ENCODE assay signal across 22 cellular contexts in the genomic region with DNA sequence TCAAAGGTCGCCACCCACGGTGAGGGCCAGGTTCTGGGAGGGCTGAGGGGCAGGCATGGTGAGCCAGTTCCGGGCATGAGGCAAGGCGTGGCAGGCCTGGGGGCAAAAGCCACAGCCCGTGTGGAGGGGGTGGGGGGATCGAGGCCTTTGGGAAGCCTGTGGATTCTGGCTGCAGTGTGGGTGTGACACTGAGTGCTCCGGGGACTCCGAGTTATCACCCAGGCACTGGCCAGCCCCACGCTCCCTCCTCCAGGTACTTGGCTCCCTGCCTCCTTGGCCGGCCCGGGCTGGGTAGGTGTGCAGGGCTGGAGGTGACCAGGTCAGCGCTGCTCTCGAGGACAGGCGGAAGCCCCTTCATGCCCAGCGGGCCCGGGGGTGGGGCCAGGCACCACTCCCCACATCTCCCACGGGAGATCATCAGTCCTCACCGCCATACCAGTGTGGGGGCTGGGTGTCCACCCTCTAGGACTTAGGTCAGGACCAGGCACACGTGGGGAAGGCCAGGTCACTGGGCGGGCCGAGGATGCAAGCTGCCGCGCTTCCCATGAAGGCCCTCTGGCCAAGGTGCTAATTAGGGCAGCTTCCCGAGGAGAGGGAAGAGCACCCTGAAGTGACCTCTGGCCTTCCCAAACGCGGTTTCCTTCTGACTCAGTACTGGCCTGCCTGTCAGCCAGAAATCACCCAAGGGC. TPM values are rescaled to one million over a fixed set of nuclear protein-coding genes. Genes with fewer than 3 reads are reported as not detected.
DNase-seq lines count a peak whose midpoint lies in the region; ATAC-seq and TF ChIP-seq lines count a peak whose summit lies in the region.
"Had no signal": no experiment of that assay in that cellular context is flagged by ENCODE, and none has a peak within 500 bp of the region (broad histone marks: within the 10 kb centered on the region; RNA-seq: fewer than 3 reads in every experiment).

No MANE protein-coding gene starts in this region.

- ATAC-seq in Right ventricle myocardium superior (ENCODE audit: poor library complexity) = peak; percentile 4
- no peak for ATAC-seq in left cardiac atrium
- peak; percentile 14 for ATAC-seq in naive thymus-derived CD4-positive, alpha-beta T cell
- ATAC-seq in GM19395 (IDR thresholded peaks at IDR 0.05; ENCODE audit: unreplicated experiment) = no peak

- CTCF ChIA-PET in naive thymus-derived CD4-positive, alpha-beta T cell (lab: Charles Lee) = no interaction called here
- CTCF ChIA-PET in Caco-2 (lab: Charles Lee) = no interaction called here

- no peaks in the 10 kb centered on the region for H3K9me3 ChIP-seq in naive thymus-derived CD4-positive, alpha-beta T cell (ENCODE audit: control insufficient read depth in 2 of 3, low read length in 3 of 3)
- H3K9me3 ChIP-seq in Caco-2 = no peaks in the 10 kb centered on the region
- no peaks in the 10 kb centered on the region for H3K9me3 ChIP-seq in adrenal gland (replicated peaks in 1 of 3)
- H3K9me3 ChIP-seq: MG63 had no signal

- no peak for DNase-seq in Right ventricle myocardium superior
- no peak for DNase-seq in left cardiac atrium
- peak; percentile 45 for DNase-seq in kidney tubule cell (ENCODE audit: low spot score)
- no peak for DNase-seq in naive thymus-derived CD4-positive, alpha-beta T cell
- DNase-seq in Caco-2 = no peak
- DNase-seq in adrenal gland = no peak
- no peak for DNase-seq in progenitor cell of endocrine pancreas (ENCODE audit: low spot score, unreplicated experiment)
- DNase-seq: CD8-positive, alpha-beta memory T cell; GF-D8; IMR-90; Karpas-422; MG63; NCI-H1092; NCI-H146; NCI-H2081; NCI-H774 had no signal

- TF ChIP-seq CTCF in Caco-2 (IDR thresholded peaks at IDR 0.05; ENCODE audit: insufficient read depth in 1 of 2, low read depth in 1 of 2, low read length in 1 of 2, severe bottlenecking in 1 of 2, unreplicated experiment in 1 of 2) (no peak), adrenal gland (IDR thresholded peaks at IDR 0.05) (no peak), progenitor cell of endocrine pancreas (IDR thresholded peaks at IDR 0.05; ENCODE audit: unreplicated experiment) (no peak)

- no peak overlapping the region for H3K4me3 Mint-ChIP-seq in naive thymus-derived CD4-positive, alpha-beta T cell
- H3K4me3 Mint-ChIP-seq in Caco-2 (ENCODE audit: unreplicated experiment) = no peak overlapping the region
- no peak overlapping the region for H3K4me3 Mint-ChIP-seq in progenitor cell of endocrine pancreas (ENCODE audit: low read depth)
- H3K4me3 Mint-ChIP-seq: CD8-positive, alpha-beta memory T cell had no signal

- POLR2A ChIA-PET in naive thymus-derived CD4-positive, alpha-beta T cell (lab: Charles Lee) = no interaction called here
- POLR2A ChIA-PET in Caco-2 (lab: Charles Lee) = no interaction called here

- intact Hi-C loops in Right ventricle myocardium superior (cut with DNase I) (no loop called here), left cardiac atrium (cut with DNase I) (loop anchor here in 1 of 2 donors (10.0 kb wide), 1 partner anchor 79 kb away; no protein-coding TSS in a partner anchor), Caco-2 (cut with micrococcal nuclease; ENCODE audit: unreplicated experiment) (no loop called here), adrenal gland (cut with DNase I) (loop anchor here in 1 of 2 donors (10.0 kb wide), 1 partner anchor 79 kb away; no protein-coding TSS in a partner anchor)
- intact Hi-C loops in naive thymus-derived CD4-positive, alpha-beta T cell (cut with micrococcal nuclease) = no loop called here

- H3K27me3 Mint-ChIP-seq in naive thymus-derived CD4-positive, alpha-beta T cell = no peaks in the 10 kb centered on the region
- H3K27me3 Mint-ChIP-seq in Caco-2 (ENCODE audit: insufficient read depth, unreplicated experiment) (no peaks in the 10 kb centered on the region), progenitor cell of endocrine pancreas (no peaks in the 10 kb centered on the region)
- H3K27me3 Mint-ChIP-seq: CD8-positive, alpha-beta memory T cell had no signal

- TF ChIP-seq POLR2A in adrenal gland (IDR thresholded peaks at IDR 0.05) = no peak

- no peaks in the 10 kb centered on the region for H3K27me3 ChIP-seq in naive thymus-derived CD4-positive, alpha-beta T cell (ENCODE audit: control insufficient read depth in 2 of 2, insufficient read depth in 2 of 2, low read length in 2 of 2)
- H3K27me3 ChIP-seq in Caco-2 (replicated peaks; ENCODE audit: control insufficient read depth, insufficient read depth, low read length) (no peaks in the 10 kb centered on the region), adrenal gland (no peaks in the 10 kb centered on the region)
- H3K27me3 ChIP-seq: MG63 had no signal

- peaks cover 0 to 3% (median 0%) of the 10 kb centered on the region in 11 donors for H3K9me3 Mint-ChIP-seq in naive thymus-derived CD4-positive, alpha-beta T cell
- peaks cover 11% of the 10 kb centered on the region for H3K9me3 Mint-ChIP-seq in Caco-2 (ENCODE audit: unreplicated experiment)
- peaks cover 4% of the 10 kb centered on the region for H3K9me3 Mint-ChIP-seq in progenitor cell of endocrine pancreas (ENCODE audit: low read depth)
- H3K9me3 Mint-ChIP-seq: CD8-positive, alpha-beta memory T cell had no signal

- WGBS in adrenal gland, 4 donors = 61 to 83% (median 79%) methylated on average over 9 to 26 of the region's 26 CpGs

- no peaks in the 10 kb centered on the region for H3K4me1 ChIP-seq in naive thymus-derived CD4-positive, alpha-beta T cell (ENCODE audit: control insufficient read depth in 2 of 2, insufficient read depth in 2 of 2, low read length in 2 of 2)
- no peaks in the 10 kb centered on the region for H3K4me1 ChIP-seq in Caco-2
- H3K4me1 ChIP-seq in adrenal gland (replicated peaks in 1 of 2) = peaks cover 8 to 12% of the 10 kb centered on the region in 2 donors

- H3K36me3 Mint-ChIP-seq in naive thymus-derived CD4-positive, alpha-beta T cell = peaks cover 0 to 2% (median 0%) of the 10 kb centered on the region in 5 donors
- H3K36me3 Mint-ChIP-seq in Caco-2 (ENCODE audit: insufficient read depth, unreplicated experiment) (no peaks in the 10 kb centered on the region), progenitor cell of endocrine pancreas (ENCODE audit: insufficient read depth) (no peaks in the 10 kb centered on the region)
- H3K36me3 Mint-ChIP-seq: CD8-positive, alpha-beta memory T cell had no signal

- no peak overlapping the region for H3K4me3 ChIP-seq in naive thymus-derived CD4-positive, alpha-beta T cell (ENCODE audit: low read length)
- no peak overlapping the region for H3K4me3 ChIP-seq in Caco-2 (ENCODE audit: low read depth, low read length)
- no peak overlapping the region for H3K4me3 ChIP-seq in adrenal gland
- H3K4me3 ChIP-seq: MG63 had no signal

- no peaks in the 10 kb centered on the region for H3K36me3 ChIP-seq in naive thymus-derived CD4-positive, alpha-beta T cell (ENCODE audit: control insufficient read depth in 2 of 3, insufficient read depth in 3 of 3, low read length in 3 of 3)
- H3K36me3 ChIP-seq in Caco-2 (ENCODE audit: control insufficient read depth, insufficient read depth, low read length) (no peaks in the 10 kb centered on the region), adrenal gland (replicated peaks in 1 of 2) (no peaks in the 10 kb centered on the region)
- H3K36me3 ChIP-seq: MG63 had no signal

- H3K27ac ChIP-seq in naive thymus-derived CD4-positive, alpha-beta T cell (ENCODE audit: low read depth, low read length) = no peak overlapping the region
- no peak overlapping the region for H3K27ac ChIP-seq in adrenal gland
- H3K27ac ChIP-seq: RWPE1 had no signal

- peaks cover 0 to 3% (median 0%) of the 10 kb centered on the region in 7 donors for H3K4me1 Mint-ChIP-seq in naive thymus-derived CD4-positive, alpha-beta T cell
- H3K4me1 Mint-ChIP-seq in Caco-2 (ENCODE audit: low read depth, unreplicated experiment) = no peaks in the 10 kb centered on the region
- H3K4me1 Mint-ChIP-seq in progenitor cell of endocrine pancreas (ENCODE audit: low read depth) = peaks cover 4% of the 10 kb centered on the region
- H3K4me1 Mint-ChIP-seq: CD8-positive, alpha-beta memory T cell had no signal

- BruUV-seq in Caco-2 (replicated peaks; lab: Mats Ljungman, UMichigan) = no TSS peak

- no peak overlapping the region for H3K27ac Mint-ChIP-seq in naive thymus-derived CD4-positive, alpha-beta T cell
- H3K27ac Mint-ChIP-seq in Caco-2 (ENCODE audit: unreplicated experiment) (no peak overlapping the region), progenitor cell of endocrine pancreas (no peak overlapping the region)
- H3K27ac Mint-ChIP-seq: CD8-positive, alpha-beta memory T cell had no signal

RNA-seq across cellular contexts. Expression of a gene that starts 34.1 kb away (rescaled TPM):
- total RNA-seq in Right ventricle myocardium superior = 2.7 TPM
- 10 to 100 TPM in 1 of 2 donors, 1 to 10 TPM in 1; 3.5 to 12.1 TPM for total RNA-seq in left cardiac atrium
- total RNA-seq in naive thymus-derived CD4-positive, alpha-beta T cell = 1 to 10 TPM in 1 of 5 experiments, under 1 TPM in 3, not detected in 1; 0.16 to 6.4 (median 0.43) TPM
- under 1 TPM; 0.25 to 0.91 TPM for polyA plus RNA-seq in naive thymus-derived CD4-positive, alpha-beta T cell
- total RNA-seq in Caco-2 (2022) = not detected in 2 replicates
- 1 to 10 TPM in 7 of 8 donors, under 1 TPM in 1; 0.06 to 7.0 (median 3.0) TPM for total RNA-seq in adrenal gland
- 1 to 10 TPM; 2.2 to 7.8 (median 5.8) TPM for polyA plus RNA-seq in adrenal gland
- total RNA-seq in progenitor cell of endocrine pancreas = not detected in 2 replicates
- total RNA-seq: A172, H1, NCI-H460 had no signal
- polyA plus RNA-seq: H1 had no signal

RNA-seq across cellular contexts. Expression of a gene that starts 46.8 kb away (rescaled TPM):
- total RNA-seq in Right ventricle myocardium superior (107 TPM), left cardiac atrium (10 to 100 TPM; 63.0 to 89.3 TPM), Caco-2 (2022) (15.8 and 16.7 TPM in 2 replicates), adrenal gland (10 to 100 TPM in 7 of 8 donors, 1 to 10 TPM in 1; 9.6 to 42.4 (median 22.6) TPM), progenitor cell of endocrine pancreas (34.2 and 40.3 TPM in 2 replicates)
- 10 to 100 TPM; 10.8 to 26.8 (median 17.7) TPM for total RNA-seq in naive thymus-derived CD4-positive, alpha-beta T cell
- 1 to 10 TPM; 3.3 to 3.9 TPM for polyA plus RNA-seq in naive thymus-derived CD4-positive, alpha-beta T cell
- polyA plus RNA-seq in adrenal gland = 10 to 100 TPM; 14.6 to 24.8 (median 17.0) TPM

RNA-seq across cellular contexts. Expression of a gene that starts 48.2 kb away (rescaled TPM):
- total RNA-seq in Right ventricle myocardium superior (26.4 TPM), left cardiac atrium (10 to 100 TPM; 11.6 to 14.9 TPM), Caco-2 (2022) (not detected in 2 replicates), adrenal gland (not detected), progenitor cell of endocrine pancreas (not detected in 2 replicates)
- not detected for total RNA-seq in naive thymus-derived CD4-positive, alpha-beta T cell
- polyA plus RNA-seq in naive thymus-derived CD4-positive, alpha-beta T cell = not detected
- not detected for polyA plus RNA-seq in adrenal gland
- total RNA-seq: A172; CD8-positive, alpha-beta memory T cell; H1; IMR-90; NCI-H460 had no signal
- polyA plus RNA-seq: BJ; CD8-positive, alpha-beta memory T cell; H1; IMR-90 had no signal

Comparison
In these comparisons a context has a peak if more than half of its experiments do, and no peak if none do; other contexts are left out.
1. ATAC-seq: peak in Right ventricle myocardium superior (single experiment) and naive thymus-derived CD4-positive, alpha-beta T cell (single experiment); none in left cardiac atrium (0 of 2) and GM19395 (single experiment).
2. RNA of a gene that starts 48.2 kb away (total RNA-seq): 26.4 TPM in Right ventricle myocardium superior (single experiment) and 11.6 to 14.9 TPM in left cardiac atrium; not detected in naive thymus-derived CD4-positive, alpha-beta T cell, not detected in Caco-2, not detected in adrenal gland and not detected in progenitor cell of endocrine pancreas; every median in the first group is over 10 times any median in the second.